ENCODE assay signal across 16 cellular contexts in the genomic region with DNA sequence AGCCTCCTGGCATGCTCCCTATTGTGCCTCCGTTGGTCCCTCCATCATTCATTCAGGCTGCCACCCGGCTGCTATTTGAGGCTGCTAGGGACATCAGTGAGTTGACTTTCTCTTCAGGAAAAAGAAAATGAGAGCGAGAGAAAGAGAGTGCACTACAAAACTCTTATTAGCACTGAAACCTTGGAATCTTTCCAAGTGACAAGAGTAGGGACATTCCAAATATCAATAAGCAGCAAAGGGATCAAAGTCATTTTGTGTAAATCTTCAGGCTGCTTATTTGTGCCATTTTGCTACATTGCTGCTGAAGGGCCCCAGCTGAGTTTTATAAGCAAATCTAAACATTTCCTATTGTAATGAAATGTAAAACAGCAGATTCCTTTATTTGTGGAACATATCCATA.
DNase-seq lines count a peak whose midpoint lies in the region; ATAC-seq, FAIRE-seq and TF ChIP-seq lines count a peak whose summit lies in the region.
"Had no signal": no experiment of that assay in that cellular context is flagged by ENCODE, and none has a peak within 500 bp of the region (broad histone marks: within the 10 kb centered on the region; RNA-seq: fewer than 3 reads in every experiment).

No MANE protein-coding gene starts in this region.

- no peak for ATAC-seq in HepG2
- peak; percentile 23 for ATAC-seq in left lung
- ATAC-seq in GM21515 (IDR thresholded peaks at IDR 0.05; ENCODE audit: unreplicated experiment), result no peak
- no peak for ATAC-seq in HG03280 (IDR thresholded peaks at IDR 0.05; ENCODE audit: unreplicated experiment)
- ATAC-seq: HCT116 had no signal

- H3K14ac ChIP-seq in trophoblast cell (ENCODE audit: low read length), result no peak overlapping the region

- H3K4ac ChIP-seq in trophoblast cell (ENCODE audit: low read depth, low read length), result peak overlapping the region; percentile 21

- in situ Hi-C loops in HepG2 (cut with HindIII; ENCODE audit: extremely low pct_ligation_motif_present, low pct_unique_long_range_greater_than_20kb), result no loop called here

- no peak overlapping the region for H3K23ac ChIP-seq in trophoblast cell (ENCODE audit: low read length)

- H4K8ac ChIP-seq in trophoblast cell (ENCODE audit: low read depth, low read length), result no peak overlapping the region

- no peak overlapping the region for H3K4me2 ChIP-seq in HepG2 (ENCODE audit: low read depth, low read length)
- no peak overlapping the region for H3K4me2 ChIP-seq in trophoblast cell (ENCODE audit: low read length)
- no peak overlapping the region for H3K4me2 ChIP-seq in PC-9
- H3K4me2 ChIP-seq: BLaER1 had no signal

- H4K12ac ChIP-seq in trophoblast cell (ENCODE audit: low read depth, low read length), result no peak overlapping the region

- H3K9ac ChIP-seq in liver (ENCODE audit: low read depth in 1 of 2, low read length in 2 of 2) (no peak overlapping the region), HepG2 (ENCODE audit: insufficient read depth, low read depth, low read length) (no peak overlapping the region), trophoblast cell (ENCODE audit: low read length) (no peak overlapping the region)
- H3K9ac ChIP-seq: BLaER1 had no signal

- peaks cover 35% of the 10 kb centered on the region; the same call in 1 of the 2 replicates for H3F3A ChIP-seq in PC-9 (ENCODE audit: insufficient read depth, low read depth)

- H3K9me2 ChIP-seq in PC-9 (ENCODE audit: insufficient read depth), result no peaks in the 10 kb centered on the region

- no peak overlapping the region for H2AFZ ChIP-seq in HepG2 (ENCODE audit: low read length)
- H2AFZ ChIP-seq in trophoblast cell (ENCODE audit: insufficient read depth, low read length, poor library complexity), result no peak overlapping the region
- no peak overlapping the region for H2AFZ ChIP-seq in PC-9

- H3K4me1 ChIP-seq in liver (ENCODE audit: control insufficient read depth in 4 of 4, insufficient read depth in 4 of 4, low read length in 3 of 4) (peaks cover 2 to 39% (median 23%) of the 10 kb centered on the region in 4 donors), HepG2 (ENCODE audit: insufficient read depth, low read length) (peaks cover 5% of the 10 kb centered on the region; the same call in 1 of the 2 replicates), left lung (no peaks in the 10 kb centered on the region), trophoblast cell (ENCODE audit: control insufficient read depth in 1 of 2, insufficient read depth in 2 of 2, low read length in 2 of 2) (peaks cover 2 to 8% of the 10 kb centered on the region in 2 experiments), PC-9 (replicated peaks; ENCODE audit: insufficient read depth) (peaks cover 18% of the 10 kb centered on the region)
- H3K4me1 ChIP-seq: BLaER1 had no signal

- H2BK5ac ChIP-seq in trophoblast cell (ENCODE audit: low read depth, low read length, poor library complexity), result no peak overlapping the region

- H3K36me3 ChIP-seq in liver (ENCODE audit: control insufficient read depth in 4 of 4, insufficient read depth in 3 of 4, low read depth in 1 of 4, low read length in 3 of 4), result no peaks in the 10 kb centered on the region
- no peaks in the 10 kb centered on the region; a peak in 1 of 5 replicates for H3K36me3 ChIP-seq in HepG2 (replicated peaks in 1 of 2; ENCODE audit: control insufficient read depth in 1 of 2, insufficient read depth in 2 of 2, low read length in 2 of 2)
- H3K36me3 ChIP-seq in left lung, result no peaks in the 10 kb centered on the region
- H3K36me3 ChIP-seq in trophoblast cell (ENCODE audit: control insufficient read depth in 1 of 2, insufficient read depth in 2 of 2, low read length in 2 of 2), result peaks cover 7 to 13% of the 10 kb centered on the region in 2 experiments
- peaks cover 47% of the 10 kb centered on the region; the same call in 1 of the 2 replicates for H3K36me3 ChIP-seq in PC-9 (ENCODE audit: low read depth)

- no peak overlapping the region for H2BK120ac ChIP-seq in trophoblast cell (ENCODE audit: insufficient read depth, low read length, poor library complexity)

- intact Hi-C loops in HepG2 (cut with micrococcal nuclease; ENCODE audit: unreplicated experiment) (no loop called here), left lung (cut with DNase I) (no loop called here), PC-9 (cut with micrococcal nuclease; ENCODE audit: unreplicated experiment) (no loop called here)

- no peak for TF ChIP-seq EP300 in HepG2 (IDR thresholded peaks at IDR 0.05; ENCODE audit: low read depth in 2 of 2, low read length in 2 of 2)
- no peak for TF ChIP-seq EP300 in HepG2 (CRISPR knock-in tag; IDR thresholded peaks at IDR 0.05; ENCODE audit: borderline replicate concordance)

- FAIRE-seq in HepG2 (lab: Jason Lieb, UNC), result no peak

- H3K9me3 ChIP-seq in liver (ENCODE audit: control insufficient read depth in 4 of 4, low read length in 3 of 4), result no peaks in the 10 kb centered on the region
- no peaks in the 10 kb centered on the region for H3K9me3 ChIP-seq in HepG2 (ENCODE audit: low read length)
- H3K9me3 ChIP-seq in left lung, result no peaks in the 10 kb centered on the region
- no peaks in the 10 kb centered on the region for H3K9me3 ChIP-seq in trophoblast cell (ENCODE audit: insufficient read depth, low read depth, low read length)
- H3K9me3 ChIP-seq in PC-9 (ENCODE audit: insufficient read depth, low read depth), result peaks cover 11% of the 10 kb centered on the region

- TF ChIP-seq CTCF in liver (IDR thresholded peaks at IDR 0.05; ENCODE audit: low read depth, low read length, missing input control) (no peak), HepG2 (CRISPR knock-in tag; IDR thresholded peaks at IDR 0.05) (no peak), left lung (IDR thresholded peaks at IDR 0.05) (no peak), PC-9 (conservative IDR thresholded peaks at IDR 0.05) (no peak)

- no peak overlapping the region for H2AK5ac ChIP-seq in trophoblast cell (ENCODE audit: low read length)

- H3K18ac ChIP-seq in trophoblast cell (ENCODE audit: low read length), result no peak overlapping the region

- BruUV-seq in HepG2 (replicated peaks; lab: Mats Ljungman, UMichigan), result no TSS peak
- no TSS peak for BruUV-seq in PC-9 (replicated peaks; lab: Mats Ljungman, UMichigan)

- H4K91ac ChIP-seq in trophoblast cell (ENCODE audit: low read depth, low read length), result no peak overlapping the region

- CTCF ChIA-PET in HepG2 (lab: Yijun Ruan, JAX; ENCODE audit: low intra/inter-chr PET ratio, low total read pairs), result no interaction called here
- CTCF ChIA-PET in PC-9 (lab: Charles Lee), result no interaction called here

- peaks cover 2% of the 10 kb centered on the region for H3K79me1 ChIP-seq in trophoblast cell (ENCODE audit: low read length)

- H3K27ac ChIP-seq in liver (ENCODE audit: low read depth in 1 of 2, low read length in 2 of 2) (no peak overlapping the region), HepG2 (ENCODE audit: extremely low read length, insufficient read depth, low read length) (no peak overlapping the region), left lung (no peak overlapping the region), trophoblast cell (ENCODE audit: low read depth, low read length) (no peak overlapping the region), PC-9 (no peak overlapping the region)
- H3K27ac ChIP-seq: BLaER1 had no signal

- H3K79me2 ChIP-seq in HepG2 (ENCODE audit: insufficient read depth, low read length) (no peaks in the 10 kb centered on the region), trophoblast cell (ENCODE audit: control insufficient read depth, insufficient read depth, low read length, poor library complexity) (no peaks in the 10 kb centered on the region), PC-9 (ENCODE audit: low read depth) (peaks cover 38% of the 10 kb centered on the region)

- H3K4me3 ChIP-seq in liver (ENCODE audit: low read depth in 1 of 3, low read length in 3 of 3), result no peak overlapping the region
- H3K4me3 ChIP-seq in HepG2 (replicated peaks in 1 of 3; ENCODE audit: insufficient read depth in 1 of 3, low read depth in 2 of 3, low read length in 3 of 3), result no peak overlapping the region
- H3K4me3 ChIP-seq in left lung, result no peak overlapping the region
- no peak overlapping the region for H3K4me3 ChIP-seq in trophoblast cell (ENCODE audit: low read depth, low read length)
- H3K4me3 ChIP-seq in PC-9, result no peak overlapping the region
- H3K4me3 ChIP-seq: BLaER1 had no signal

- H4K20me1 ChIP-seq in HepG2 (ENCODE audit: insufficient read depth, low read length) (no peaks in the 10 kb centered on the region), PC-9 (ENCODE audit: insufficient read depth) (no peaks in the 10 kb centered on the region)
- H4K20me1 ChIP-seq: BLaER1 had no signal

- POLR2A ChIA-PET in HepG2 (lab: Yijun Ruan, JAX) (no interaction called here), PC-9 (lab: Charles Lee; ENCODE audit: unreplicated experiment) (no interaction called here)

- WGBS in liver, result 59% methylated on average over 3 of the region's 3 CpGs
- 98% methylated on average over 3 of the region's 3 CpGs for WGBS in HepG2 (ENCODE audit: low lambda C conversion rate)
- no CpG with 5 or more reads among the region's 3 CpGs for WGBS in trophoblast cell (ENCODE audit: extremely low coverage, insufficient coverage, insufficient read length)

- DNase-seq in HepG2 (ENCODE audit: low spot score), result no peak
- DNase-seq in left lung, result no peak
- DNase-seq in trophoblast cell, result no peak
- no peak for DNase-seq in PC-9
- DNase-seq: 8988T; CD4-positive, alpha-beta memory T cell; DMS153; DMS79 treated with DMSO at 0.1 percent for 48 hours; GF-D8; GOT3; H7 had no signal

- peak in 1 of 2 donors; percentile 11 for TF ChIP-seq RAD21 in liver (IDR thresholded peaks at IDR 0.05)
- TF ChIP-seq RAD21 in HepG2 (CRISPR knock-in tag; IDR thresholded peaks at IDR 0.05), result no peak

- no peak for TF ChIP-seq POLR2A in HepG2 (IDR thresholded peaks at IDR 0.05; ENCODE audit: insufficient read depth in 1 of 2, low read depth in 2 of 2, low read length in 2 of 2)

- no peak overlapping the region for H2BK12ac ChIP-seq in trophoblast cell (ENCODE audit: low read length)

- H3K27me3 ChIP-seq in liver (ENCODE audit: control insufficient read depth in 4 of 4, insufficient read depth in 4 of 4, low read length in 3 of 4), result no peaks in the 10 kb centered on the region
- H3K27me3 ChIP-seq in HepG2 (ENCODE audit: control insufficient read depth in 1 of 2, insufficient read depth in 2 of 2, low read length in 2 of 2), result no peaks in the 10 kb centered on the region
- no peaks in the 10 kb centered on the region for H3K27me3 ChIP-seq in left lung
- no peaks in the 10 kb centered on the region for H3K27me3 ChIP-seq in trophoblast cell (ENCODE audit: insufficient read depth, low read length)
- H3K27me3 ChIP-seq in PC-9 (ENCODE audit: insufficient read depth, low read depth), result no peaks in the 10 kb centered on the region
- H3K27me3 ChIP-seq: BLaER1 had no signal

TF ChIP-seq in liver, 16 proteins besides CTCF, POLR2A, EP300 and RAD21 (continues in another document):
- TF ChIP-seq YY1 (IDR thresholded peaks at IDR 0.05) (peak; percentile 39), SP1 (IDR thresholded peaks at IDR 0.05) (no peak), TAF1 (conservative IDR thresholded peaks at IDR 0.05) (no peak), HNF4A (conservative IDR thresholded peaks at IDR 0.05) (peak; percentile 45 to 49), JUND (IDR thresholded peaks at IDR 0.05) (no peak)

TF ChIP-seq in HepG2, 621 proteins besides CTCF, POLR2A, EP300 and RAD21 (continues in another document):
- no peak for TF ChIP-seq JUNB (CRISPR knock-in tag; IDR thresholded peaks at IDR 0.05; ENCODE audit: borderline replicate concordance)
- TF ChIP-seq AKAP8 (CRISPR knock-in tag; IDR thresholded peaks at IDR 0.05), result no peak
- no peak for TF ChIP-seq NAIF1 (CRISPR knock-in tag; IDR thresholded peaks at IDR 0.05; ENCODE audit: borderline replicate concordance)
